ENCODE assay signal across 9 cellular contexts in the genomic region with DNA sequence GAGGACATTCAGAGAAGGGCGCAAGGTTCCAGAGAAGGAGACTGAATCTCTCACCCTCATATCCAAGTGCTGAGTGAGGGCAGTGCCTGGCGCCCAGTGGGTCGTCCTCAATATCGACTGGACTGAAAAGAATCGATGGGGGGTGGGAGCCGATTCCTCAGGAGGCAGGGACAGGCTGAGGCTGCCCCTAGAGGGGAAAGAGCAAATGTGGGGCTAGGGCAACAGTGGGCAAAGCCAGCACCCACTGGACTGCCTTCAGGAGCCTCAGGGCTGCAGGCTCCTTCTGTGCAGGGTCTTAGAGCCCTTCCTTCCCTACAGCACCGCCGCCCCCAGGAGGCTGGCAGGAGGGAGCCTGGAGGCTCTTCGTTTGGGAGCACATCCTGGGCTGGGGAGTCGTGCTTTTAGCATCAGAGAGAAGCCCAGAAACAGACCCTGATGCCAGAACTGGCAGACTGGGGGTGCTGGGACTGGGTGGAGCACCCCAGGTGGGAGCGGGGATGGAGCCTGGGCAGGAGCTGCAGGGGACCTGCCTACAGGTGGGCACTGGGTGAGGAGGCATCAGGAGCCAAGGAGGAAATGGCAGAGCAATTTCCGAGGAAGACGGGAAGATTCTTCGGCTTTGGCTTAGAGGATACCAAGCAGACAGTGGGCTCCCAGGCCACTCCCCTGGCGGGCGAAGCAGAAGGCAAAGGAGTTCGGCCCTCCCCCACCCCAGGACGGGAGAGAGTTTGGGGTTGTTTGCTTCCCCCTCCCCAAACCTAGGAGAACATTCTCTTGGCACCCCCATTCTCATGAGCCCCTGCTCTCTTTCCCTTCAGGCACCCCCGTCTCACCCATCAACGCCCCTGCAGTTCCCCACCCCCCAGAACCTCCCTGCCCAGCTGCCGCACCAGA. TPM values are rescaled to one million over a fixed set of nuclear protein-coding genes. Genes with fewer than 3 reads are reported as not detected.
DNase-seq lines count a peak whose midpoint lies in the region; ATAC-seq and TF ChIP-seq lines count a peak whose summit lies in the region.
"Had no signal": no experiment of that assay in that cellular context is flagged by ENCODE, and none has a peak within 500 bp of the region (broad histone marks: within the 10 kb centered on the region; RNA-seq: fewer than 3 reads in every experiment).

No MANE protein-coding gene starts in this region.

- no peak overlapping the region for H3K27ac ChIP-seq in CD4-positive, CD25-positive, alpha-beta regulatory T cell (ENCODE audit: insufficient read depth, low read length, poor library complexity, severe bottlenecking)

- H3K4me1 ChIP-seq in CD4-positive, CD25-positive, alpha-beta regulatory T cell (ENCODE audit: control insufficient read depth, insufficient read depth, low read length, poor library complexity, severe bottlenecking), result peaks cover 14% of the 10 kb centered on the region

- no peaks in the 10 kb centered on the region for H3K9me3 ChIP-seq in CD4-positive, CD25-positive, alpha-beta regulatory T cell (ENCODE audit: control insufficient read depth in 2 of 2, low read length in 2 of 2)
- no peaks in the 10 kb centered on the region for H3K9me3 ChIP-seq in MG63

- DNase-seq in CD4-positive, CD25-positive, alpha-beta regulatory T cell, result no peak
- DNase-seq in MG63 (no peak), chondrocyte (ENCODE audit: low spot score) (no peak), DMS79 (lab: John Stamatoyannopoulos, UW) (no peak), AG08396 (ENCODE audit: low spot score) (no peak)
- DNase-seq: NCI-H1105 had no signal

- H3K36me3 Mint-ChIP-seq in CD4-positive, CD25-positive, alpha-beta regulatory T cell, result peaks cover 3% of the 10 kb centered on the region
- H3K36me3 Mint-ChIP-seq in chondrocyte (ENCODE audit: low read depth), result no peaks in the 10 kb centered on the region
- H3K36me3 Mint-ChIP-seq in nephron (ENCODE audit: low read depth), result no peaks in the 10 kb centered on the region

- H3K27me3 ChIP-seq in CD4-positive, CD25-positive, alpha-beta regulatory T cell (ENCODE audit: control insufficient read depth, insufficient read depth, low read length), result peaks cover 13% of the 10 kb centered on the region
- H3K27me3 ChIP-seq in MG63, result no peaks in the 10 kb centered on the region

- no peaks in the 10 kb centered on the region for H3K36me3 ChIP-seq in CD4-positive, CD25-positive, alpha-beta regulatory T cell (ENCODE audit: control insufficient read depth, insufficient read depth, low read length)
- no peaks in the 10 kb centered on the region for H3K36me3 ChIP-seq in MG63

- no peak for ATAC-seq in CD4-positive, CD25-positive, alpha-beta regulatory T cell (ENCODE audit: low read depth in 2 of 2)
- ATAC-seq in GM21529 (IDR thresholded peaks at IDR 0.05; ENCODE audit: unreplicated experiment) (no peak), HG03175 (IDR thresholded peaks at IDR 0.05; ENCODE audit: unreplicated experiment) (no peak)

- peaks cover 0 to 19% (median 7%) of the 10 kb centered on the region in 4 donors for H3K4me1 Mint-ChIP-seq in CD4-positive, CD25-positive, alpha-beta regulatory T cell
- peaks cover 5% of the 10 kb centered on the region for H3K4me1 Mint-ChIP-seq in chondrocyte (ENCODE audit: low read depth)
- peaks cover 4% of the 10 kb centered on the region for H3K4me1 Mint-ChIP-seq in nephron

- H3K27me3 Mint-ChIP-seq in CD4-positive, CD25-positive, alpha-beta regulatory T cell, result peaks cover 58% of the 10 kb centered on the region
- H3K27me3 Mint-ChIP-seq in chondrocyte (ENCODE audit: low read depth), result peaks cover 41% of the 10 kb centered on the region
- peaks cover 67% of the 10 kb centered on the region for H3K27me3 Mint-ChIP-seq in nephron (ENCODE audit: low read depth)

- peaks cover 0 to 3% (median 0%) of the 10 kb centered on the region in 7 donors for H3K9me3 Mint-ChIP-seq in CD4-positive, CD25-positive, alpha-beta regulatory T cell
- no peaks in the 10 kb centered on the region for H3K9me3 Mint-ChIP-seq in chondrocyte (ENCODE audit: low read depth)
- H3K9me3 Mint-ChIP-seq in nephron, result no peaks in the 10 kb centered on the region

- no peak overlapping the region for H3K4me3 ChIP-seq in CD4-positive, CD25-positive, alpha-beta regulatory T cell (ENCODE audit: low read depth, low read length)
- peak overlapping the region; percentile 52 for H3K4me3 ChIP-seq in MG63

- TF ChIP-seq CTCF in chondrocyte (IDR thresholded peaks at IDR 0.05) (no peak), nephron (IDR thresholded peaks at IDR 0.05; ENCODE audit: unreplicated experiment in 3 of 3) (no peak)

- peak overlapping the region in 1 of 3 donors; percentile 69 for H3K27ac Mint-ChIP-seq in CD4-positive, CD25-positive, alpha-beta regulatory T cell
- H3K27ac Mint-ChIP-seq in chondrocyte (ENCODE audit: unreplicated experiment) (no peak overlapping the region), nephron (no peak overlapping the region)

- H3K4me3 Mint-ChIP-seq in CD4-positive, CD25-positive, alpha-beta regulatory T cell, result peak overlapping the region; percentile 71 to 87 (median 83)
- H3K4me3 Mint-ChIP-seq in chondrocyte (ENCODE audit: unreplicated experiment) (peak overlapping the region; percentile 51), nephron (peak overlapping the region; percentile 77 to 79 (median 79))

RNA-seq across cellular contexts. Expression of a gene that starts 1.2 kb away (rescaled TPM):
- 0.20 TPM for total RNA-seq in CD4-positive, CD25-positive, alpha-beta regulatory T cell
- polyA plus RNA-seq in CD4-positive, CD25-positive, alpha-beta regulatory T cell, result not detected
- 3.7 and 9.9 TPM in 2 replicates for total RNA-seq in MG63 (2014; rRNA removed; shearing (Covaris generic); ENCODE audit: low replicate concordance)
- 0.92 to 2.0 TPM (median 1.5 TPM) in 3 replicates for total RNA-seq in chondrocyte
